ENCODE assay signal across 17 cellular contexts in genomic region chr1:200275415-200275814, GRCh38.
"Had no signal": no experiment of that assay in that cellular context is flagged by ENCODE, and none has a peak within 500 bp of the region (broad histone marks: within the 10 kb centered on the region; RNA-seq: fewer than 3 reads in every experiment).

No MANE protein-coding gene starts in this region.

- H3K4me1 ChIP-seq: parathyroid adenoma, SJSA1 had no signal

- H3K36me3 ChIP-seq: SJSA1, transverse colon had no signal

- H3K79me2 ChIP-seq: parathyroid adenoma had no signal

- H3K9me3 ChIP-seq: SJSA1, transverse colon had no signal

- H3K4me3 ChIP-seq: SJSA1, transverse colon had no signal

- H2AFZ ChIP-seq: parathyroid adenoma had no signal

- H3K9ac ChIP-seq: parathyroid adenoma had no signal

- H3K27me3 ChIP-seq: SJSA1, transverse colon had no signal

- H3K27ac ChIP-seq: parathyroid adenoma, SJSA1, transverse colon had no signal

- DNase-seq: activated CD4-positive, alpha-beta T cell treated with anti-CD3 and anti-CD28 coated beads, Interleukin-2, amount 50 U/mL, for 1 hour; activated CD8-positive, alpha-beta memory T cell treated with anti-CD3 and anti-CD28 coated beads for 24 hours; activated naive CD4-positive, alpha-beta T cell treated with Interleukin-2 at 50 U/mL for 16 hours; anterior cingulate cortex; cortex of kidney; effector CD4-positive, alpha-beta T cell; foreskin melanocyte; immature natural killer cell; stimulated activated CD4-positive, alpha-beta T cell treated with anti-CD3 and anti-CD28 coated beads, Interleukin-15, amount 100 ng/mL, for 24 hours; stimulated activated CD4-positive, alpha-beta T cell treated with anti-CD3 and anti-CD28 coated beads, Interleukin-4, amount 100 ng/mL, for 1 hour; stimulated activated naive B cell treated with anti-CD40 and anti-IgM and Interleukin-4, amounts not matched to agents 10 μg/mL and 1 μg/mL and 100 μg/mL, for 72 hours; SW 1271; transverse colon had no signal

- ATAC-seq: activated CD4-positive, CD25-positive, alpha-beta regulatory T cell treated with anti-CD3 and anti-CD28 coated beads, Interleukin-2, amount 50 U/mL, for 24 hours; activated T-helper 17 cell treated with anti-CD3 and anti-CD28 coated beads, Interleukin-2, amount 50 U/mL, for 72 hours; stimulated activated naive B cell treated with anti-CD40 and anti-IgM and Interleukin-4, amounts not matched to agents 10 μg/mL and 1 μg/mL and 100 μg/mL, for 72 hours had no signal
